Comparison of ENCODE assay signal across 1 cellular context in the genomic region with DNA sequence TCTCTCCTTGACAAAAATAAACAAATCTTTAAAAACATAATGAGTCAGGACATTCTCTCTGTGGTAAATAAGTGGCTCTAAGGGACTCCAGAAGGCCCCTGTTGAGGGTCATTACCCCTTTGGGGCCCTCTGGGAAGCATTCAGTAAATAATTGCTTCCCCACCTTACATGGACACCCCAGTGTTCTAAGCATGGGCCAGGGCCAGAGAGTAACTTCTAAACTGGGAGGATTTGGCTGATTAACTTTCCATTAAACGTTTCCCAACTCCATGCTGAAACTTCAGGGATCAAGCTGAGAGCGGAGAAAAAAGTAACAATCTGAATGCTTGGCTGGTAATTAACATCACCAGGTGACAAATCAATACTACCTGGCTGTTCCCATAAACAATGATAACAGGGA.
TF ChIP-seq lines count a peak whose summit lies in the region.

No MANE protein-coding gene starts in this region.

TF ChIP-seq in GM23338, 12 proteins besides CTCF, POLR2A, EP300 and RAD21:
- TF ChIP-seq, protein P1, sequence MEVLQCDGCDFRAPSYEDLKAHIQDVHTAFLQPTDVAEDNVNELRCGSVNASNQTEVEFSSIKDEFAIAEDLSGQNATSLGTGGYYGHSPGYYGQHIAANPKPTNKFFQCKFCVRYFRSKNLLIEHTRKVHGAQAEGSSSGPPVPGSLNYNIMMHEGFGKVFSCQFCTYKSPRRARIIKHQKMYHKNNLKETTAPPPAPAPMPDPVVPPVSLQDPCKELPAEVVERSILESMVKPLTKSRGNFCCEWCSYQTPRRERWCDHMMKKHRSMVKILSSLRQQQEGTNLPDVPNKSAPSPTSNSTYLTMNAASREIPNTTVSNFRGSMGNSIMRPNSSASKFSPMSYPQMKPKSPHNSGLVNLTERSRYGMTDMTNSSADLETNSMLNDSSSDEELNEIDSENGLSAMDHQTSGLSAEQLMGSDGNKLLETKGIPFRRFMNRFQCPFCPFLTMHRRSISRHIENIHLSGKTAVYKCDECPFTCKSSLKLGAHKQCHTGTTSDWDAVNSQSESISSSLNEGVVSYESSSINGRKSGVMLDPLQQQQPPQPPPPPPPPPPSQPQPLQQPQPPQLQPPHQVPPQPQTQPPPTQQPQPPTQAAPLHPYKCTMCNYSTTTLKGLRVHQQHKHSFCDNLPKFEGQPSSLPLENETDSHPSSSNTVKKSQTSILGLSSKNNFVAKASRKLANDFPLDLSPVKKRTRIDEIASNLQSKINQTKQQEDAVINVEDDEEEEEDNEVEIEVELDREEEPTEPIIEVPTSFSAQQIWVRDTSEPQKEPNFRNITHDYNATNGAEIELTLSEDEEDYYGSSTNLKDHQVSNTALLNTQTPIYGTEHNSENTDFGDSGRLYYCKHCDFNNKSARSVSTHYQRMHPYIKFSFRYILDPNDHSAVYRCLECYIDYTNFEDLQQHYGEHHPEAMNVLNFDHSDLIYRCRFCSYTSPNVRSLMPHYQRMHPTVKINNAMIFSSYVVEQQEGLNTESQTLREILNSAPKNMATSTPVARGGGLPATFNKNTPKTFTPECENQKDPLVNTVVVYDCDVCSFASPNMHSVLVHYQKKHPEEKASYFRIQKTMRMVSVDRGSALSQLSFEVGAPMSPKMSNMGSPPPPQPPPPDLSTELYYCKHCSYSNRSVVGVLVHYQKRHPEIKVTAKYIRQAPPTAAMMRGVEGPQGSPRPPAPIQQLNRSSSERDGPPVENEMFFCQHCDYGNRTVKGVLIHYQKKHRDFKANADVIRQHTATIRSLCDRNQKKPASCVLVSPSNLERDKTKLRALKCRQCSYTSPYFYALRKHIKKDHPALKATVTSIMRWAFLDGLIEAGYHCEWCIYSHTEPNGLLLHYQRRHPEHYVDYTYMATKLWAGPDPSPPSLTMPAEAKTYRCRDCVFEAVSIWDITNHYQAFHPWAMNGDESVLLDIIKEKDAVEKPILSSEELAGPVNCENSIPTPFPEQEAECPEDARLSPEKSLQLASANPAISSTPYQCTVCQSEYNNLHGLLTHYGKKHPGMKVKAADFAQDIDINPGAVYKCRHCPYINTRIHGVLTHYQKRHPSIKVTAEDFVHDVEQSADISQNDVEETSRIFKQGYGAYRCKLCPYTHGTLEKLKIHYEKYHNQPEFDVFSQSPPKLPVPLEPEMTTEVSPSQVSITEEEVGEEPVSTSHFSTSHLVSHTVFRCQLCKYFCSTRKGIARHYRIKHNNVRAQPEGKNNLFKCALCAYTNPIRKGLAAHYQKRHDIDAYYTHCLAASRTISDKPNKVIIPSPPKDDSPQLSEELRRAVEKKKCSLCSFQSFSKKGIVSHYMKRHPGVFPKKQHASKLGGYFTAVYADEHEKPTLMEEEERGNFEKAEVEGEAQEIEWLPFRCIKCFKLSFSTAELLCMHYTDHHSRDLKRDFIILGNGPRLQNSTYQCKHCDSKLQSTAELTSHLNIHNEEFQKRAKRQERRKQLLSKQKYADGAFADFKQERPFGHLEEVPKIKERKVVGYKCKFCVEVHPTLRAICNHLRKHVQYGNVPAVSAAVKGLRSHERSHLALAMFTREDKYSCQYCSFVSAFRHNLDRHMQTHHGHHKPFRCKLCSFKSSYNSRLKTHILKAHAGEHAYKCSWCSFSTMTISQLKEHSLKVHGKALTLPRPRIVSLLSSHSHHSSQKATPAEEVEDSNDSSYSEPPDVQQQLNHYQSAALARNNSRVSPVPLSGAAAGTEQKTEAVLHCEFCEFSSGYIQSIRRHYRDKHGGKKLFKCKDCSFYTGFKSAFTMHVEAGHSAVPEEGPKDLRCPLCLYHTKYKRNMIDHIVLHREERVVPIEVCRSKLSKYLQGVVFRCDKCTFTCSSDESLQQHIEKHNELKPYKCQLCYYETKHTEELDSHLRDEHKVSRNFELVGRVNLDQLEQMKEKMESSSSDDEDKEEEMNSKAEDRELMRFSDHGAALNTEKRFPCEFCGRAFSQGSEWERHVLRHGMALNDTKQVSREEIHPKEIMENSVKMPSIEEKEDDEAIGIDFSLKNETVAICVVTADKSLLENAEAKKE (CRISPR knock-in tag; IDR thresholded peaks at IDR 0.05): no peak
- TF ChIP-seq ZNF114 (CRISPR knock-in tag; IDR thresholded peaks at IDR 0.05): no peak
TF ChIP-seq in GM23338: peak in this region for 0.
